ENCODE assay signal across 9 cellular contexts in genomic region chr11:119338318-119338890, GRCh38. TPM values are rescaled to one million over a fixed set of nuclear protein-coding genes. Genes with fewer than 3 reads are reported as not detected.
A peak's percentile ranks its signal among the peaks of the same experiment; 100 is the strongest.
DNase-seq lines count a peak whose midpoint lies in the region; ATAC-seq and TF ChIP-seq lines count a peak whose summit lies in the region.
"Had no signal": no experiment of that assay in that cellular context is flagged by ENCODE, and none has a peak within 500 bp of the region (broad histone marks: within the 10 kb centered on the region; RNA-seq: fewer than 3 reads in every experiment).

No MANE protein-coding gene starts in this region.

- ATAC-seq in GM23338 (peak; percentile 30), HG03520 (IDR thresholded peaks at IDR 0.05; ENCODE audit: unreplicated experiment) (no peak)

- peak overlapping the region; percentile 90; the same call in 1 of the 2 replicates for H3K27ac Mint-ChIP-seq in GM23338

- H3K27me3 ChIP-seq in BJ (ENCODE audit: control insufficient read depth, insufficient read depth, low read length) (peaks cover 1% of the 10 kb centered on the region; the same call in 1 of the 2 replicates), GM23338 (ENCODE audit: insufficient read depth) (peaks cover 47% of the 10 kb centered on the region)

- H3K36me3 ChIP-seq in BJ (ENCODE audit: control insufficient read depth, insufficient read depth, low read length) (no peaks in the 10 kb centered on the region; the same call in 1 of the 2 replicates), GM23338 (ENCODE audit: insufficient read depth) (no peaks in the 10 kb centered on the region; the same call in 1 of the 2 replicates)

- H3K4me3 ChIP-seq in BJ (ENCODE audit: low read depth, low read length) = no peak overlapping the region
- peak overlapping the region; percentile 76 for H3K4me3 ChIP-seq in GM23338
- H3K4me3 ChIP-seq in epithelial cell of esophagus (ENCODE audit: low read length) = no peak overlapping the region

- DNase-seq in BJ (ENCODE audit: low read depth) (no peak), GM23338 (ENCODE audit: low spot score) (peak; percentile 92), NCI-H82 treated with DMSO at 0.1 percent for 48 hours (lab: John Stamatoyannopoulos, UW; ENCODE audit: unreplicated experiment) (peak; percentile 26), epithelial cell of esophagus (ENCODE audit: low read depth) (peak; percentile 64), midbrain (lab: John Stamatoyannopoulos, UW) (peak; percentile 90)
- peak; percentile 85 for DNase-seq in activated CD8-positive, alpha-beta memory T cell treated with anti-CD3 and anti-CD28 coated beads, Interleukin-2, amount 50 U/mL, for 48 hours
- peak; percentile 46 for DNase-seq in stimulated activated naive CD4-positive, alpha-beta T cell treated with Interleukin-2 at 50 U/mL for 16 hours (lab: John Stamatoyannopoulos, UW)

- peaks cover 16% of the 10 kb centered on the region; the same call in 2 of the 3 replicates for H3K36me3 Mint-ChIP-seq in GM23338 (ENCODE audit: low read depth)

- H3K27ac ChIP-seq in GM23338 (ENCODE audit: low read depth) = peak overlapping the region; percentile 75; the same call in 1 of the 2 replicates

- POLR2A ChIA-PET in BJ (lab: Charles Lee) = interaction anchor here (0.5 to 0.9 kb wide), 4 partner anchors 30 to 253 kb away, joined by 5 to 7 read pairs (median 5); partner anchors contain the start of gene HINFP

- no peaks in the 10 kb centered on the region; the same call in 2 of the 3 replicates for H3K9me3 Mint-ChIP-seq in GM23338

- H2AFZ ChIP-seq in GM23338 = no peak overlapping the region

- CTCF ChIA-PET in BJ (lab: Yijun Ruan, JAX) = interaction anchor here (0.5 to 11.5 kb wide), 34 partner anchors 9 to 291 kb away, joined by 3 to 146 read pairs (median 5); partner anchors contain the start of genes C2CD2L, MCAM, MFRP and USP2

- H3K79me2 ChIP-seq in GM23338 (replicated peaks; ENCODE audit: insufficient read depth) = peaks cover 22% of the 10 kb centered on the region

- H3K4me1 ChIP-seq in GM23338 (ENCODE audit: insufficient read depth) = peaks cover 44% of the 10 kb centered on the region

- no peaks in the 10 kb centered on the region for H4K20me1 ChIP-seq in GM23338 (replicated peaks; ENCODE audit: insufficient read depth)

- peaks cover 17% of the 10 kb centered on the region for H3F3A ChIP-seq in GM23338 (replicated peaks; ENCODE audit: low read depth)

- peak overlapping the region; percentile 100 for H3K4me3 Mint-ChIP-seq in GM23338

- TF ChIP-seq CTCF in BJ (IDR thresholded peaks at IDR 0.05; ENCODE audit: insufficient read depth, low read depth, low read length) = peak; percentile 92
- peak; percentile 88 to 94 for TF ChIP-seq CTCF in GM23338 (conservative IDR thresholded peaks at IDR 0.05; ENCODE audit: low read depth in 2 of 2)
- TF ChIP-seq CTCF in epithelial cell of esophagus (IDR thresholded peaks at IDR 0.05; ENCODE audit: insufficient read depth, low read depth, low read length, missing control alignments) = peak; percentile 84

- peaks cover 47% of the 10 kb centered on the region for H3K27me3 Mint-ChIP-seq in GM23338 (ENCODE audit: insufficient read depth, low read depth, poor library complexity)

- peaks cover 53% of the 10 kb centered on the region for H3K4me1 Mint-ChIP-seq in GM23338

- peak overlapping the region; percentile 79 for H3K4me2 ChIP-seq in GM23338

- no peaks in the 10 kb centered on the region for H3K9me2 ChIP-seq in GM23338 (ENCODE audit: insufficient read depth)

TF ChIP-seq in GM23338, 12 proteins besides CTCF, POLR2A, EP300 and RAD21:
- no peak for TF ChIP-seq CREB1 (CRISPR knock-in tag; IDR thresholded peaks at IDR 0.05; ENCODE audit: low read depth)
- 0 out of 2 replicates have a peak, but pooled peaks have one; percentile 5 for TF ChIP-seq POLR2AphosphoS5 (IDR thresholded peaks at IDR 0.05; ENCODE audit: low read depth)

RNA-seq across cellular contexts. Expression of gene C1QTNF5, which starts 2.3 kb away (rescaled TPM):
- polyA plus RNA-seq in BJ (2011; rRNA removed) = 12.2 and 19.4 TPM in 2 replicates
- 4.5 and 6.3 TPM in 2 replicates for polyA minus RNA-seq in BJ (2011; rRNA and poly(A)+ RNA removed)
- total RNA-seq in GM23338 (2014; rRNA removed; shearing (Covaris generic)) = 1.9 and 3.0 TPM in 2 replicates
- 1.8 and 1.9 TPM in 2 replicates for polyA plus RNA-seq in GM23338 (2016; fragmentation: Nextera tagmentation; extraction: Ambion mirVana)
- total RNA-seq: NCI-H460 had no signal

RNA-seq across cellular contexts. Expression of gene RNF26, which starts 4.1 kb away (rescaled TPM):
- 38.4 and 65.1 TPM in 2 replicates for polyA plus RNA-seq in BJ (2011; rRNA removed)
- polyA minus RNA-seq in BJ (2011; rRNA and poly(A)+ RNA removed) = 59.0 and 73.0 TPM in 2 replicates
- total RNA-seq in GM23338 (2014; rRNA removed; shearing (Covaris generic)) = 53.6 and 58.3 TPM in 2 replicates
- 28.7 and 31.8 TPM in 2 replicates for polyA plus RNA-seq in GM23338 (2016; fragmentation: Nextera tagmentation; extraction: Ambion mirVana)

RNA-seq across cellular contexts. Expression of gene MFRP, which starts 8.1 kb away (rescaled TPM):
- polyA plus RNA-seq in BJ (2011; rRNA removed) = not detected in 2 replicates
- polyA minus RNA-seq in BJ (2011; rRNA and poly(A)+ RNA removed) = not detected in 2 replicates
- total RNA-seq in GM23338 (2014; rRNA removed; shearing (Covaris generic)) = 0.03 TPM in 1 of 2 replicates, not detected in the other
- polyA plus RNA-seq in GM23338 (2016; fragmentation: Nextera tagmentation; extraction: Ambion mirVana) = not detected in 2 replicates
- total RNA-seq: NCI-H460 had no signal

RNA-seq across cellular contexts. Expression of gene MCAM, which starts 21.5 kb away (rescaled TPM):
- polyA plus RNA-seq in BJ (2011; rRNA removed) = 11.6 and 19.2 TPM in 2 replicates
- polyA minus RNA-seq in BJ (2011; rRNA and poly(A)+ RNA removed) = 7.8 and 10.7 TPM in 2 replicates
- total RNA-seq in GM23338 (2014; rRNA removed; shearing (Covaris generic)) = 79.5 and 139 TPM in 2 replicates
- 7.8 and 8.9 TPM in 2 replicates for polyA plus RNA-seq in GM23338 (2016; fragmentation: Nextera tagmentation; extraction: Ambion mirVana)

RNA-seq across cellular contexts. Expression of gene USP2, which starts 43.1 kb away (rescaled TPM):
- polyA plus RNA-seq in BJ (2011; rRNA removed) = 0.27 and 0.71 TPM in 2 replicates
- polyA minus RNA-seq in BJ (2011; rRNA and poly(A)+ RNA removed) = 0.41 and 1.8 TPM in 2 replicates
- total RNA-seq in GM23338 (2014; rRNA removed; shearing (Covaris generic)) = 4.9 and 6.6 TPM in 2 replicates
- polyA plus RNA-seq in GM23338 (2016; fragmentation: Nextera tagmentation; extraction: Ambion mirVana) = 5.0 and 5.9 TPM in 2 replicates
